In the genomic region with DNA sequence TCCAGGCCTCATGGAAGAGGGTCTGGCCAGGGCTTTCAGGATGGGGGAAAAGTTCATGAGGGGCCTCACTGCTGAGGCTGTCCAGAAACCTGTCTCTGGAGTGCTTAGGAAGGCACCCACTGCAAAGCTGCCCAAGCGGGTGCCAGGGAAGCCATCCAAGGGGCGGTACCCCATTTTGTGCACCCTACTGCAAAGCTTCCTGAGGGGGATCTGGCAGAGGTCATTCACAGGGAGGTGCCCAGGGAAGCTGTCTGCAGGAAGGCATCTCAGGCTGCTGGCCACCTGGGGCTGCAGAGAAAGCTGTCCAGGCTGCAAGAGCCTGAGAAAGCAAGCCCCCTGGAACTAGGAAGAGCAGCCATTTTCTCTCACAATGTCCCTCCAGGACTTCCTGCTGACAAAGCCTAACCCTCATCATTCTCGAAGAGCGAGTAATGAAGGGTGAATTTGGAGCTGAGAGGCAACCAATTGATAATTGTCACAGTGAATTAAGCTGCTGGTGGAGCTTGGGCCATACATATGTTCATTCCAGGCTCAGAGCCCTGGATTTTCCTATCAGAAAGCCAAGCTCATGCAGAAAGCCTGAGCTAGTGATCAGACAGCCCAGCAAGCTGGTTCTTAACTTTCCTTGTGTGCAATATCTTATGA, we compare ENCODE assay signal across 23 cellular contexts.
DNase-seq lines count a peak whose midpoint lies in the region; ATAC-seq and TF ChIP-seq lines count a peak whose summit lies in the region.
"Had no signal": no experiment of that assay in that cellular context is flagged by ENCODE, and none has a peak within 500 bp of the region (broad histone marks: within the 10 kb centered on the region; RNA-seq: fewer than 3 reads in every experiment).

No MANE protein-coding gene starts in this region.

- TF ChIP-seq CTCF in PC-9 (conservative IDR thresholded peaks at IDR 0.05) (no peak), heart right ventricle (IDR thresholded peaks at IDR 0.05) (no peak)

- no peaks in the 10 kb centered on the region for H3K9me2 ChIP-seq in PC-9 (ENCODE audit: insufficient read depth)

- DNase-seq in PC-9 (no peak), AG08396 (ENCODE audit: low spot score) (no peak), heart right ventricle (no peak)
- DNase-seq: activated naive CD8-positive, alpha-beta T cell treated with anti-CD3 and anti-CD28 coated beads, Interleukin-2, amount 10 ng/mL, durations not matched to agents 7 days and 5 days; CD8-positive, alpha-beta T cell; effector CD8-positive, alpha-beta T cell; H9; mucosa of descending colon; NCI-H1092; NCI-H2107; NCI-H524; retina; SHP77; T-helper 1 cell; transverse colon had no signal

- POLR2A ChIA-PET in PC-9 (lab: Charles Lee; ENCODE audit: unreplicated experiment): no interaction called here

- H3K27me3 ChIP-seq in ACC112 (ENCODE audit: insufficient read depth, low read length) (no peaks in the 10 kb centered on the region), PC-9 (ENCODE audit: insufficient read depth, low read depth) (no peaks in the 10 kb centered on the region), layer of hippocampus (ENCODE audit: control insufficient read depth, insufficient read depth, low read length) (no peaks in the 10 kb centered on the region), heart right ventricle (no peaks in the 10 kb centered on the region)
- H3K27me3 ChIP-seq: neutrophil, transverse colon had no signal

- H3F3A ChIP-seq in PC-9 (ENCODE audit: insufficient read depth, low read depth): peaks cover 26% of the 10 kb centered on the region

- H3K4me2 ChIP-seq in PC-9: no peak overlapping the region; the same call in 1 of the 2 replicates
- H3K4me2 ChIP-seq: KMS-11 had no signal

- no peaks in the 10 kb centered on the region for H3K36me3 ChIP-seq in ACC112 (ENCODE audit: insufficient read depth, low read length)
- H3K36me3 ChIP-seq in PC-9 (ENCODE audit: low read depth): no peaks in the 10 kb centered on the region
- H3K36me3 ChIP-seq in heart right ventricle: no peaks in the 10 kb centered on the region
- H3K36me3 ChIP-seq: neutrophil, transverse colon had no signal

- BruUV-seq in PC-9 (replicated peaks; lab: Mats Ljungman, UMichigan): no TSS peak

- intact Hi-C loops in PC-9 (cut with micrococcal nuclease; ENCODE audit: unreplicated experiment): no loop called here
- intact Hi-C loops in heart right ventricle (cut with DNase I): loop anchor here in 7 of 10 donors (5.0 to 10.0 kb wide), 7 partner anchors 116 to 446 kb away; a partner anchor contains a TSS

- H4K20me1 ChIP-seq in PC-9 (ENCODE audit: insufficient read depth): no peaks in the 10 kb centered on the region

- H3K9me3 ChIP-seq in PC-9 (ENCODE audit: insufficient read depth, low read depth): peaks cover 30% of the 10 kb centered on the region
- peaks cover 0 to 18% (median 0%) of the 10 kb centered on the region in 11 donors for H3K9me3 ChIP-seq in heart right ventricle
- H3K9me3 ChIP-seq: neutrophil, transverse colon had no signal

- CTCF ChIA-PET in PC-9 (lab: Charles Lee): interaction anchor here (0.6 kb wide), 1 partner anchor 28 kb away, joined by 10 read pairs; no protein-coding TSS in a partner anchor

- H2AFZ ChIP-seq in ACC112 (ENCODE audit: low read length, unreplicated experiment): no peak overlapping the region
- H2AFZ ChIP-seq in PC-9: no peak overlapping the region

- peak overlapping the region; percentile 92 for H3K27ac ChIP-seq in ACC112 (ENCODE audit: low read depth, low read length)
- H3K27ac ChIP-seq in PC-9: peak overlapping the region; percentile 92
- peak overlapping the region; percentile 93 for H3K27ac ChIP-seq in cingulate gyrus (ENCODE audit: low read depth, low read length)
- peak overlapping the region; percentile 100 for H3K27ac ChIP-seq in layer of hippocampus (ENCODE audit: low read depth, low read length)
- H3K27ac ChIP-seq in heart right ventricle: peak overlapping the region in 2 of 10 donors; percentile 6 to 30
- H3K27ac ChIP-seq: KMS-11, neutrophil had no signal

- H3K4me3 ChIP-seq in ACC112 (ENCODE audit: low read depth, low read length) (no peak overlapping the region), PC-9 (no peak overlapping the region), heart right ventricle (no peak overlapping the region)
- H3K4me3 ChIP-seq: mucosa of descending colon, transverse colon had no signal

- peaks cover 57% of the 10 kb centered on the region for H3K4me1 ChIP-seq in ACC112 (ENCODE audit: control insufficient read depth, insufficient read depth, low read length, unreplicated experiment)
- H3K4me1 ChIP-seq in PC-9 (replicated peaks; ENCODE audit: insufficient read depth): peaks cover 41% of the 10 kb centered on the region
- peaks cover 8 to 33% (median 21%) of the 10 kb centered on the region in 9 donors for H3K4me1 ChIP-seq in heart right ventricle

- ATAC-seq in HG02588 (IDR thresholded peaks at IDR 0.05; ENCODE audit: unreplicated experiment) (no peak), heart right ventricle (no peak), GM21529 (IDR thresholded peaks at IDR 0.05; ENCODE audit: unreplicated experiment) (no peak)
- ATAC-seq: activated CD4-positive, CD25-positive, alpha-beta regulatory T cell treated with anti-CD3 and anti-CD28 coated beads, Interleukin-2, amount 50 U/mL, for 24 hours; CD8-positive, alpha-beta T cell had no signal

- WGBS in heart right ventricle, 2 donors: 96 to 97% methylated on average over 4 of the region's 4 CpGs

- H3K79me2 ChIP-seq in ACC112 (ENCODE audit: control insufficient read depth, insufficient read depth, low read length, unreplicated experiment) (no peaks in the 10 kb centered on the region), PC-9 (ENCODE audit: low read depth) (no peaks in the 10 kb centered on the region)
